ENCODE assay signal across 23 cellular contexts in genomic region chr6:125474061-125474460, GRCh38.
"Had no signal": no experiment of that assay in that cellular context is flagged by ENCODE, and none has a peak within 500 bp of the region (broad histone marks: within the 10 kb centered on the region; RNA-seq: fewer than 3 reads in every experiment).

No MANE protein-coding gene starts in this region.

- H3K27ac ChIP-seq: brain microvascular endothelial cell, cardiac muscle cell, VCaP had no signal

- H3K27me3 ChIP-seq: brain microvascular endothelial cell, cardiac muscle cell had no signal

- DNase-seq: activated CD4-positive, alpha-beta memory T cell treated with anti-CD3 and anti-CD28 coated beads, Interleukin-2, amount 10 ng/mL, durations not matched to agents 7 days and 5 days; activated CD4-positive, alpha-beta T cell treated with anti-CD3 and anti-CD28 coated beads for 36 hours; activated CD4-positive, alpha-beta T cell treated with anti-CD3 and anti-CD28 coated beads, Interleukin-2, amount 50 U/mL, for 1 hour; activated CD4-positive, CD25-positive, alpha-beta regulatory T cell; activated gamma-delta T cell; activated naive CD4-positive, alpha-beta T cell treated with anti-CD3 and anti-CD28 coated beads for 36 hours; activated T-cell treated with anti-CD3 and anti-CD28 coated beads for 4 hours; activated T-cell treated with anti-CD3 and anti-CD28 coated beads, Interleukin-2, amount 50 U/mL, for 48 hours; brain microvascular endothelial cell; KG1; NCI-H1048; NCI-H1417; NCI-H1930; NCI-H2107; NCI-H446; NCI-H524; SHP77; T-helper 17 cell; T-helper 9 cell had no signal

- H3K9me3 Mint-ChIP-seq: activated CD4-positive, alpha-beta memory T cell treated with anti-CD3 and anti-CD28 coated beads, Interleukin-2, amount 10 ng/mL, durations not matched to agents 7 days and 5 days; activated naive CD4-positive, alpha-beta T cell treated with anti-CD3 and anti-CD28 coated beads for 36 hours; activated T-helper 17 cell treated with anti-CD3 and anti-CD28 coated beads, Interleukin-2, amount 50 U/mL, for 72 hours had no signal

- H3K27ac Mint-ChIP-seq: activated CD4-positive, alpha-beta memory T cell treated with anti-CD3 and anti-CD28 coated beads, Interleukin-2, amount 10 ng/mL, durations not matched to agents 7 days and 5 days; activated CD4-positive, alpha-beta T cell treated with anti-CD3 and anti-CD28 coated beads for 36 hours; activated naive CD4-positive, alpha-beta T cell treated with anti-CD3 and anti-CD28 coated beads for 36 hours; activated naive CD8-positive, alpha-beta T cell; activated T-helper 17 cell treated with anti-CD3 and anti-CD28 coated beads, Interleukin-2, amount 50 U/mL, for 72 hours; T-helper 17 cell had no signal

- H3K4me3 Mint-ChIP-seq: activated CD4-positive, alpha-beta memory T cell treated with anti-CD3 and anti-CD28 coated beads, Interleukin-2, amount 10 ng/mL, durations not matched to agents 7 days and 5 days; activated CD4-positive, alpha-beta T cell treated with anti-CD3 and anti-CD28 coated beads for 36 hours; activated naive CD4-positive, alpha-beta T cell treated with anti-CD3 and anti-CD28 coated beads for 36 hours; activated naive CD8-positive, alpha-beta T cell; activated T-helper 17 cell treated with anti-CD3 and anti-CD28 coated beads, Interleukin-2, amount 50 U/mL, for 72 hours; T-helper 17 cell had no signal

- ATAC-seq: activated CD4-positive, alpha-beta T cell treated with anti-CD3 and anti-CD28 coated beads for 36 hours; activated T-helper 17 cell treated with anti-CD3 and anti-CD28 coated beads, Interleukin-2, amount 50 U/mL, for 72 hours; T-helper 17 cell had no signal

- H3K36me3 Mint-ChIP-seq: activated naive CD8-positive, alpha-beta T cell had no signal

- H3K4me1 Mint-ChIP-seq: activated CD4-positive, alpha-beta memory T cell treated with anti-CD3 and anti-CD28 coated beads, Interleukin-2, amount 10 ng/mL, durations not matched to agents 7 days and 5 days; activated CD4-positive, alpha-beta T cell treated with anti-CD3 and anti-CD28 coated beads for 36 hours; activated T-helper 17 cell treated with anti-CD3 and anti-CD28 coated beads, Interleukin-2, amount 50 U/mL, for 72 hours; T-helper 17 cell had no signal

- H3K4me3 ChIP-seq: cardiac muscle cell had no signal

- H3K36me3 ChIP-seq: brain microvascular endothelial cell, cardiac muscle cell had no signal

- H3K27me3 Mint-ChIP-seq: activated CD4-positive, alpha-beta memory T cell treated with anti-CD3 and anti-CD28 coated beads, Interleukin-2, amount 10 ng/mL, durations not matched to agents 7 days and 5 days had no signal
